Comparison of ENCODE assay signal across 8 cellular contexts in the genomic region with DNA sequence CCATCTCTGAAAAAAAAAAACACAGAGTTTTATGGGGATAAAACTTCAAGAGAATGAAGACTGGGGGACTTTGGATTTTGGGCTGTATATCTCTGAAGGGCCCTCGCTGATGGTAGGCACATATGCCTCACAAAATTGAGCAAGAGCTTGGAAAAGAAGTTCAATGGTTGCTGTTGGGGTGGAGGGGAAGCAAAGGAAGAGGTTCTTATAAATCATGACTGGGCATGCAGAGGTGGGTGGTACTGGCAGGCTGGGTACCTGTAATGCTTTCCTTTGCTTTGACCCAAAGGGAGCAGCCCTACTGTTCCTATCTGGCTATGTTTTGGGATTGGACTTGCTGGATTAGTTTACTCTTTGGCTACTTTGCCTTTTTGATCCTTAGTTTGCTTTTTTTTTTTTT. TPM values are rescaled to one million over a fixed set of nuclear protein-coding genes. Genes with fewer than 3 reads are reported as not detected.
"Had no signal": no experiment of that assay in that cellular context is flagged by ENCODE, and none has a peak within 500 bp of the region (broad histone marks: within the 10 kb centered on the region; RNA-seq: fewer than 3 reads in every experiment).

No MANE protein-coding gene starts in this region.

- H3K4me3 ChIP-seq: GM23338, HAP-1 had no signal

- H3K4me3 Mint-ChIP-seq: GM23338, HFFc6 had no signal

- H2AFZ ChIP-seq: GM23338 had no signal

- DNase-seq: H7, HFFc6 had no signal

- H3K36me3 Mint-ChIP-seq: IgD-negative memory B cell had no signal

- H3K4me2 ChIP-seq: GM23338 had no signal

- H3K27ac ChIP-seq: HL-60 had no signal

- H3K9me3 ChIP-seq: HAP-1 had no signal

- FAIRE-seq: HepG2 had no signal

- H3K27ac Mint-ChIP-seq: GM23338, HFFc6 had no signal

- H3K36me3 ChIP-seq: HAP-1 had no signal

- H3K9me3 Mint-ChIP-seq: GM23338, HFFc6 had no signal

- H3K4me1 ChIP-seq: HAP-1 had no signal

RNA-seq across cellular contexts. Expression of a gene that starts 6.0 kb away (rescaled TPM):
- total RNA-seq: HepG2, HFFc6, HT1080 had no signal
- polyA plus RNA-seq: HepG2, IgD-negative memory B cell had no signal

RNA-seq across cellular contexts. Expression of a gene that starts 52.0 kb away (rescaled TPM):
- total RNA-seq: HepG2, HT1080 had no signal
- polyA plus RNA-seq: HepG2 had no signal
